Comparison of ENCODE assay signal across 11 cellular contexts in the genomic region with DNA sequence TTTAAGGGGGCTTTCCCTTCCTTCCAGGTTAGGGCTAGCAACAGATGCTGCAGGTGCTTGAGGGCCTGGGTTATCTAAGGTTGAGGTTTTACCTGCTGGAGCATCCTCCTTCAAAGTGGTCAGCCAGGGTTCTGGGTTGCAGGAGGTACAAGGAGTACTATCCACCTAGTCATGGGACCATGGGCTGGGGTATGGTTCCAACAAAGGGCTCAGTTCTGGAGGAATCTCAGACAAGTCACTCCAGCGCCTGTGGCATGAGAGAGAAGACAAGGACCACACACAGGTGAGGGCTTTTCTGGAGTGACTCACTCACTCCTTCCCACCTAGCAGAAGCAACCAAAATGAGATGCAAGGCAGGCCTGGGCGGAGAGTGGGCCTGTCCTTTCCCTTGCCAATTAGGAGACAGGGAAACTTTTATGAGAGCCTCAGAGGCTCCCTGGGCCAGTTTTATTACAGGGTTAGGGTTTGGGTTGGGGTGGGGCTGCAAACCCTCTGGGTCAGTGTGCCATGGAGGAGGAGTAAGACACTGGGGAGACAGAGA. TPM values are rescaled to one million over a fixed set of nuclear protein-coding genes. Genes with fewer than 3 reads are reported as not detected.
DNase-seq lines count a peak whose midpoint lies in the region; ATAC-seq and TF ChIP-seq lines count a peak whose summit lies in the region.
"Had no signal": no experiment of that assay in that cellular context is flagged by ENCODE, and none has a peak within 500 bp of the region (broad histone marks: within the 10 kb centered on the region; RNA-seq: fewer than 3 reads in every experiment).

No MANE protein-coding gene starts in this region.

- peaks cover 28% of the 10 kb centered on the region for H3K4me1 Mint-ChIP-seq in activated naive CD4-positive, alpha-beta T cell treated with anti-CD3 and anti-CD28 coated beads, Interleukin-2, amount 50 U/mL, for 24 hours
- H3K4me1 Mint-ChIP-seq in activated naive CD4-positive, alpha-beta T cell treated with anti-CD3 and anti-CD28 coated beads for 36 hours (ENCODE audit: low read depth) = peaks cover 41% of the 10 kb centered on the region
- peaks cover 13% of the 10 kb centered on the region for H3K4me1 Mint-ChIP-seq in WTC11

- ATAC-seq in WTC11 = no peak

- no peaks in the 10 kb centered on the region for H3K27me3 Mint-ChIP-seq in activated naive CD4-positive, alpha-beta T cell treated with anti-CD3 and anti-CD28 coated beads, Interleukin-2, amount 50 U/mL, for 24 hours
- H3K27me3 Mint-ChIP-seq in activated naive CD4-positive, alpha-beta T cell treated with anti-CD3 and anti-CD28 coated beads for 36 hours (ENCODE audit: low read depth) = no peaks in the 10 kb centered on the region
- H3K27me3 Mint-ChIP-seq in WTC11 (ENCODE audit: low read depth) = no peaks in the 10 kb centered on the region

- DNase-seq in activated naive CD4-positive, alpha-beta T cell treated with anti-CD3 and anti-CD28 coated beads for 36 hours = no peak
- DNase-seq in WTC11 (ENCODE audit: low spot score) (no peak), epithelial cell of esophagus (ENCODE audit: low read depth) (peak; percentile 80), posterior vena cava (ENCODE audit: low spot score) (peak; percentile 42), dermis blood vessel endothelial cell (no peak), cerebellar nuclear complex (lab: John Stamatoyannopoulos, UW) (no peak), ureter (ENCODE audit: low spot score) (no peak)
- DNase-seq: effector CD4-positive, alpha-beta T cell; ovary had no signal

- peak overlapping the region; percentile 77 for H3K27ac Mint-ChIP-seq in activated naive CD4-positive, alpha-beta T cell treated with anti-CD3 and anti-CD28 coated beads, Interleukin-2, amount 50 U/mL, for 24 hours
- H3K27ac Mint-ChIP-seq in activated naive CD4-positive, alpha-beta T cell treated with anti-CD3 and anti-CD28 coated beads for 36 hours = no peak overlapping the region
- no peak overlapping the region for H3K27ac Mint-ChIP-seq in WTC11

- TF ChIP-seq CTCF in WTC11 (IDR thresholded peaks at IDR 0.05) (no peak), epithelial cell of esophagus (IDR thresholded peaks at IDR 0.05; ENCODE audit: insufficient read depth, low read depth, low read length, missing control alignments) (no peak)

- intact Hi-C loops in activated naive CD4-positive, alpha-beta T cell treated with anti-CD3 and anti-CD28 coated beads for 36 hours (cut with micrococcal nuclease) = no loop called here
- intact Hi-C loops in posterior vena cava (cut with DNase I) = no loop called here

- CTCF ChIA-PET in activated naive CD4-positive, alpha-beta T cell treated with anti-CD3 and anti-CD28 coated beads for 36 hours (lab: Charles Lee) = no interaction called here
- CTCF ChIA-PET in WTC11 (lab: Charles Lee) = no interaction called here

- H3K9me3 Mint-ChIP-seq in activated naive CD4-positive, alpha-beta T cell treated with anti-CD3 and anti-CD28 coated beads, Interleukin-2, amount 50 U/mL, for 24 hours = no peaks in the 10 kb centered on the region
- no peaks in the 10 kb centered on the region for H3K9me3 Mint-ChIP-seq in activated naive CD4-positive, alpha-beta T cell treated with anti-CD3 and anti-CD28 coated beads for 36 hours
- H3K9me3 Mint-ChIP-seq in WTC11 = no peaks in the 10 kb centered on the region

- H3K4me3 ChIP-seq in epithelial cell of esophagus (ENCODE audit: low read length) = no peak overlapping the region
- H3K4me3 ChIP-seq: lung, ovary had no signal

- POLR2A ChIA-PET in WTC11 (lab: Charles Lee) = no interaction called here

- H3K36me3 Mint-ChIP-seq in activated naive CD4-positive, alpha-beta T cell treated with anti-CD3 and anti-CD28 coated beads, Interleukin-2, amount 50 U/mL, for 24 hours = peaks cover 15% of the 10 kb centered on the region
- peaks cover 41% of the 10 kb centered on the region for H3K36me3 Mint-ChIP-seq in activated naive CD4-positive, alpha-beta T cell treated with anti-CD3 and anti-CD28 coated beads for 36 hours (ENCODE audit: low read depth)
- peaks cover 48% of the 10 kb centered on the region for H3K36me3 Mint-ChIP-seq in WTC11

- peak overlapping the region; percentile 49 for H3K4me3 Mint-ChIP-seq in activated naive CD4-positive, alpha-beta T cell treated with anti-CD3 and anti-CD28 coated beads, Interleukin-2, amount 50 U/mL, for 24 hours
- no peak overlapping the region for H3K4me3 Mint-ChIP-seq in activated naive CD4-positive, alpha-beta T cell treated with anti-CD3 and anti-CD28 coated beads for 36 hours
- peak overlapping the region; percentile 48 for H3K4me3 Mint-ChIP-seq in WTC11

TF ChIP-seq in WTC11, 78 proteins besides CTCF, POLR2A, EP300 and RAD21 (continues in another document):
- TF ChIP-seq ZNF416 (CRISPR knock-in tag; IDR thresholded peaks at IDR 0.05) (no peak), NFYB (CRISPR knock-in tag; conservative IDR thresholded peaks at IDR 0.05; ENCODE audit: low read depth) (no peak), MXD4 (CRISPR knock-in tag; IDR thresholded peaks at IDR 0.05; ENCODE audit: borderline replicate concordance) (no peak), ZNF317 (CRISPR knock-in tag; IDR thresholded peaks at IDR 0.05; ENCODE audit: borderline replicate concordance, low read depth) (no peak), TEAD1 (CRISPR knock-in tag; IDR thresholded peaks at IDR 0.05) (no peak), E2F1 (CRISPR knock-in tag; IDR thresholded peaks at IDR 0.05) (no peak), ESRRA (CRISPR knock-in tag; IDR thresholded peaks at IDR 0.05; ENCODE audit: borderline replicate concordance) (no peak), ZNF138 (CRISPR knock-in tag; conservative IDR thresholded peaks at IDR 0.05) (no peak)
- TF ChIP-seq, protein P1, sequence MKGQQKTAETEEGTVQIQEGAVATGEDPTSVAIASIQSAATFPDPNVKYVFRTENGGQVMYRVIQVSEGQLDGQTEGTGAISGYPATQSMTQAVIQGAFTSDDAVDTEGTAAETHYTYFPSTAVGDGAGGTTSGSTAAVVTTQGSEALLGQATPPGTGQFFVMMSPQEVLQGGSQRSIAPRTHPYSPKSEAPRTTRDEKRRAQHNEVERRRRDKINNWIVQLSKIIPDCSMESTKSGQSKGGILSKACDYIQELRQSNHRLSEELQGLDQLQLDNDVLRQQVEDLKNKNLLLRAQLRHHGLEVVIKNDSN (CRISPR knock-in tag; IDR thresholded peaks at IDR 0.05) = no peak
- TF ChIP-seq, protein P2, sequence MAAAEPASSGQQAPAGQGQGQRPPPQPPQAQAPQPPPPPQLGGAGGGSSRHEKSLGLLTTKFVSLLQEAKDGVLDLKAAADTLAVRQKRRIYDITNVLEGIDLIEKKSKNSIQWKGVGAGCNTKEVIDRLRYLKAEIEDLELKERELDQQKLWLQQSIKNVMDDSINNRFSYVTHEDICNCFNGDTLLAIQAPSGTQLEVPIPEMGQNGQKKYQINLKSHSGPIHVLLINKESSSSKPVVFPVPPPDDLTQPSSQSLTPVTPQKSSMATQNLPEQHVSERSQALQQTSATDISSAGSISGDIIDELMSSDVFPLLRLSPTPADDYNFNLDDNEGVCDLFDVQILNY (CRISPR knock-in tag; IDR thresholded peaks at IDR 0.05) = no peak

RNA-seq across cellular contexts. Expression of gene MYO19, which starts 2.2 kb away (rescaled TPM):
- 100 to 1,000 TPM in 1 of 2 experiments, 10 to 100 TPM in 1; 99.6 to 107 TPM for total RNA-seq in activated naive CD4-positive, alpha-beta T cell treated with anti-CD3 and anti-CD28 coated beads for 36 hours
- total RNA-seq in WTC11 (2021) (119 to 146 TPM (median 128 TPM) in 3 replicates), posterior vena cava (10 to 100 TPM; 32.7 to 36.4 TPM), dermis blood vessel endothelial cell (54.8 and 64.0 TPM in 2 replicates), ureter (93.7 TPM)

RNA-seq across cellular contexts. Expression of gene PIGW, which starts 2.3 kb away (rescaled TPM):
- total RNA-seq in activated naive CD4-positive, alpha-beta T cell treated with anti-CD3 and anti-CD28 coated beads for 36 hours = 10 to 100 TPM; 10.6 to 11.3 TPM
- total RNA-seq in WTC11 (2021) = 14.6 to 21.7 TPM (median 15.1 TPM) in 3 replicates
- total RNA-seq in posterior vena cava = 1 to 10 TPM; 6.0 to 6.3 TPM
- total RNA-seq in dermis blood vessel endothelial cell = 3.9 and 14.6 TPM in 2 replicates
- 17.2 TPM for total RNA-seq in ureter

RNA-seq across cellular contexts. Expression of gene GGNBP2, which starts 12.2 kb away (rescaled TPM):
- total RNA-seq in activated naive CD4-positive, alpha-beta T cell treated with anti-CD3 and anti-CD28 coated beads for 36 hours = 10 to 100 TPM; 96.2 to 99.9 TPM
- total RNA-seq in WTC11 (2021) (38.1 to 49.6 TPM (median 42.0 TPM) in 3 replicates), posterior vena cava (10 to 100 TPM; 64.0 to 65.5 TPM), dermis blood vessel endothelial cell (45.6 and 48.1 TPM in 2 replicates), ureter (109 TPM)

RNA-seq across cellular contexts. Expression of gene ZNHIT3, which starts 46.0 kb away (rescaled TPM):
- total RNA-seq in activated naive CD4-positive, alpha-beta T cell treated with anti-CD3 and anti-CD28 coated beads for 36 hours = 10 to 100 TPM; 39.0 to 43.7 TPM
- total RNA-seq in WTC11 (2021) (44.4 to 47.3 TPM (median 47.0 TPM) in 3 replicates), posterior vena cava (10 to 100 TPM; 20.7 to 20.9 TPM), dermis blood vessel endothelial cell (20.8 and 32.5 TPM in 2 replicates), ureter (28.7 TPM)

RNA-seq across cellular contexts. Expression of gene DHRS11, which starts 59.2 kb away (rescaled TPM):
- total RNA-seq in activated naive CD4-positive, alpha-beta T cell treated with anti-CD3 and anti-CD28 coated beads for 36 hours = 1 to 10 TPM; 8.4 to 9.8 TPM
- 34.8 to 38.0 TPM (median 35.9 TPM) in 3 replicates for total RNA-seq in WTC11 (2021)
- 1 to 10 TPM; 3.5 to 5.4 TPM for total RNA-seq in posterior vena cava
- total RNA-seq in dermis blood vessel endothelial cell = 9.2 and 12.1 TPM in 2 replicates
- 18.2 TPM for total RNA-seq in ureter

Comparison
In these comparisons a context has a peak if more than half of its experiments do, and no peak if none do; other contexts are left out.
1. DNase-seq: peak in epithelial cell of esophagus (single experiment) and posterior vena cava (single experiment); none in activated naive CD4-positive, alpha-beta T cell treated with anti-CD3 and anti-CD28 coated beads for 36 hours (single experiment), WTC11 (single experiment), dermis blood vessel endothelial cell (single experiment), cerebellar nuclear complex (0 of 2) and ureter (single experiment).